ENCODE assay signal across 7 cellular contexts in genomic region chr1:56577859-56578663, GRCh38. TPM values are rescaled to one million over a fixed set of nuclear protein-coding genes. Genes with fewer than 3 reads are reported as not detected.
DNase-seq lines count a peak whose midpoint lies in the region; ATAC-seq, FAIRE-seq and TF ChIP-seq lines count a peak whose summit lies in the region.

No MANE protein-coding gene starts in this region.

- H3K79me1 ChIP-seq in H1 (ENCODE audit: low read depth, low read length) (no peaks in the 10 kb centered on the region), mesenchymal stem cell (replicated peaks; ENCODE audit: low read length, poor library complexity, severe bottlenecking) (peaks cover 3% of the 10 kb centered on the region)

- H3K4ac ChIP-seq in H1 (replicated peaks; ENCODE audit: insufficient read length, low read depth, low read length) (peak overlapping the region; percentile 32), mesenchymal stem cell (ENCODE audit: low read depth in 1 of 2, low read length in 2 of 2) (peak overlapping the region in 1 of 2 experiments; percentile 86)

- POLR2A ChIA-PET in RWPE1 (lab: Yijun Ruan, JAX; ENCODE audit: low non-redundant PET) (no interaction called here), H1 (lab: Charles Lee; ENCODE audit: partially characterized antibody) (interaction anchor here (0.7 to 4.4 kb wide), 15 partner anchors 9 to 399 kb away, joined by 3 to 30 read pairs (median 5); no protein-coding TSS in a partner anchor)

- TF ChIP-seq RAD21 in H1 (IDR thresholded peaks at IDR 0.05 in 1 of 2, conservative IDR thresholded peaks at IDR 0.05 in 1 of 2; ENCODE audit: low read depth in 2 of 2, low read length in 2 of 2) = no peak; a peak in 1 of 4 replicates

- H3K18ac ChIP-seq in H1 (ENCODE audit: extremely low read depth, low read length) = peak overlapping the region; percentile 26; the same call in 1 of the 2 replicates
- peak overlapping the region; percentile 80 for H3K18ac ChIP-seq in mesenchymal stem cell (ENCODE audit: low read depth in 1 of 2, low read length in 2 of 2)

- no peak overlapping the region for H3K23ac ChIP-seq in H1 (ENCODE audit: insufficient read length)
- peak overlapping the region in 1 of 2 experiments; percentile 36 for H3K23ac ChIP-seq in mesenchymal stem cell (ENCODE audit: low read length in 2 of 2)

- ATAC-seq in HG02571 (IDR thresholded peaks at IDR 0.05; ENCODE audit: unreplicated experiment) = no peak

- no peak for TF ChIP-seq CTCF in HL-60 (IDR thresholded peaks at IDR 0.05; ENCODE audit: insufficient read depth, low read length)
- no peak for TF ChIP-seq CTCF in RWPE1 (conservative IDR thresholded peaks at IDR 0.05; ENCODE audit: low read depth)
- no peak for TF ChIP-seq CTCF in H1 (IDR thresholded peaks at IDR 0.05; ENCODE audit: control extremely low read depth in 1 of 3, insufficient read depth in 1 of 3, low read depth in 1 of 3, low read length in 3 of 3)
- TF ChIP-seq CTCF in tibial nerve (IDR thresholded peaks at IDR 0.05) = no peak

- peaks cover 0 to 6% (median 0%) of the 10 kb centered on the region in 4 experiments; a peak in 1 of 8 replicates for H3K36me3 ChIP-seq in H1 (ENCODE audit: control insufficient read depth in 2 of 4, insufficient read depth in 4 of 4, low read length in 3 of 4)
- peaks cover 0 to 49% of the 10 kb centered on the region in 2 experiments for H3K36me3 ChIP-seq in mesenchymal stem cell (ENCODE audit: control insufficient read depth in 1 of 2, insufficient read depth in 2 of 2, low read depth in 1 of 2, low read length in 2 of 2)
- no peaks in the 10 kb centered on the region for H3K36me3 ChIP-seq in tibial nerve

- CTCF ChIA-PET in RWPE1 (lab: Yijun Ruan, JAX) = interaction anchor here (0.5 to 3.5 kb wide), 11 partner anchors 30 to 1300 kb away, joined by 3 to 33 read pairs (median 3); no protein-coding TSS in a partner anchor
- CTCF ChIA-PET in H1 (lab: Charles Lee; ENCODE audit: partially characterized antibody) = interaction anchor here (0.5 to 4.2 kb wide), 31 partner anchors 11 to 1293 kb away, joined by 3 to 31 read pairs (median 4); no protein-coding TSS in a partner anchor

- H2BK12ac ChIP-seq in H1 (ENCODE audit: low read depth, low read length) = peak overlapping the region; percentile 62; the same call in 1 of the 2 replicates
- H2BK12ac ChIP-seq in mesenchymal stem cell (ENCODE audit: low read length in 2 of 2) = peak overlapping the region; percentile 49 to 67

- WGBS in H1 (ENCODE audit: extremely low coverage in 1 of 2, insufficient coverage in 1 of 2, insufficient read length in 1 of 2, insufficient replicate concordance in 2 of 2, low coverage in 1 of 2, low lambda C conversion rate in 2 of 2, missing lambda C conversion rate in 1 of 2), 2 experiments = 2% methylated on average over 40 of the region's 40 CpGs; no CpG with 5 or more reads in 1 of the 2 experiments
- 2% methylated on average over 40 of the region's 40 CpGs for WGBS in mesenchymal stem cell
- 2% methylated on average over 28 to 31 of the region's 40 CpGs for WGBS in tibial nerve, 2 donors

- H3K9ac ChIP-seq in H1 (replicated peaks in 1 of 4; ENCODE audit: extremely low read depth in 1 of 4, low read depth in 3 of 4, low read length in 3 of 4) (peak overlapping the region; percentile 54 to 78 (median 74); a peak in 6 of 7 replicates), mesenchymal stem cell (ENCODE audit: low read length) (peak overlapping the region; percentile 97)

- H4K8ac ChIP-seq in H1 (ENCODE audit: extremely low read depth, insufficient read depth, low read length) (peak overlapping the region; percentile 68; the same call in 1 of the 2 replicates), mesenchymal stem cell (ENCODE audit: low read length) (peak overlapping the region; percentile 40)

- H3K79me2 ChIP-seq in H1 (ENCODE audit: control insufficient read depth in 1 of 2, insufficient read depth in 2 of 2, low read length in 2 of 2) = peaks cover 49 to 63% of the 10 kb centered on the region in 2 experiments

- no peak overlapping the region for H2AK5ac ChIP-seq in H1 (ENCODE audit: low read depth, low read length)
- no peak overlapping the region for H2AK5ac ChIP-seq in mesenchymal stem cell (ENCODE audit: low read length, severe bottlenecking)

- H3K23me2 ChIP-seq in H1 (ENCODE audit: low read depth, low read length) = peaks cover 6% of the 10 kb centered on the region

- H4K20me1 ChIP-seq in H1 (replicated peaks in 1 of 2; ENCODE audit: control insufficient read depth in 1 of 2, insufficient read depth in 2 of 2, low read length in 2 of 2) = peaks cover 6% of the 10 kb centered on the region in 2 experiments

- peak; percentile 72 for DNase-seq in ELR (ENCODE audit: low read depth)
- peak in 1 of 2 experiments; percentile 38 for DNase-seq in HL-60 (ENCODE audit: low read depth in 1 of 2, low spot score in 1 of 2)
- peak; percentile 48 for DNase-seq in RWPE1 (ENCODE audit: low spot score)
- no peak for DNase-seq in H1 (ENCODE audit: low read depth in 1 of 2, low spot score in 2 of 2)
- peak; percentile 69 for DNase-seq in mesenchymal stem cell
- DNase-seq in tibial nerve (ENCODE audit: low spot score in 2 of 2) = peak in 1 of 2 donors; percentile 29

- H3K4me2 ChIP-seq in H1 (ENCODE audit: insufficient read depth in 1 of 2, low read depth in 2 of 2, low read length in 2 of 2) (peak overlapping the region; percentile 77), mesenchymal stem cell (ENCODE audit: low read length, poor library complexity, severe bottlenecking) (peak overlapping the region; percentile 91)

- H4K5ac ChIP-seq in H1 (ENCODE audit: insufficient read length, low read depth, low read length) = peak overlapping the region; percentile 3

- TF ChIP-seq EP300 in H1 (IDR thresholded peaks at IDR 0.05; ENCODE audit: borderline replicate concordance in 1 of 2, low read depth in 2 of 2, low read length in 2 of 2) (no peak), tibial nerve (IDR thresholded peaks at IDR 0.05) (peak in 1 of 2 donors; percentile 55)

- H3K27me3 ChIP-seq in HL-60 (ENCODE audit: insufficient read depth, poor library complexity, severe bottlenecking) (peaks cover 17% of the 10 kb centered on the region), H1 (replicated peaks in 1 of 4; ENCODE audit: control insufficient read depth in 3 of 4, extremely low read depth in 1 of 4, insufficient read depth in 3 of 4, low read length in 3 of 4) (no peaks in the 10 kb centered on the region), mesenchymal stem cell (ENCODE audit: control insufficient read depth in 1 of 2, insufficient read depth in 1 of 2, low read length in 2 of 2) (no peaks in the 10 kb centered on the region), tibial nerve (no peaks in the 10 kb centered on the region)

- peak overlapping the region; percentile 49 for H3K4me3 ChIP-seq in HL-60 (replicated peaks; ENCODE audit: insufficient read depth, low read length)
- H3K4me3 ChIP-seq in H1 (ENCODE audit: extremely low read depth in 1 of 4, insufficient read depth in 2 of 4, low read depth in 3 of 4, low read length in 4 of 4) = peak overlapping the region; percentile 79 to 98 (median 93)
- peak overlapping the region; percentile 87 to 95 for H3K4me3 ChIP-seq in mesenchymal stem cell (ENCODE audit: insufficient read depth in 1 of 2, low read depth in 1 of 2, low read length in 2 of 2)
- peak overlapping the region; percentile 82 to 94 (median 89) for H3K4me3 ChIP-seq in tibial nerve

- H3K27ac ChIP-seq in HL-60 (replicated peaks) (no peak overlapping the region), RWPE1 (peak overlapping the region; percentile 87), H1 (ENCODE audit: low read depth, low read length) (no peak overlapping the region), mesenchymal stem cell (ENCODE audit: low read length, poor library complexity, severe bottlenecking) (peak overlapping the region; percentile 58), tibial nerve (peak overlapping the region; percentile 93 to 98 (median 95))

- H3K14ac ChIP-seq in H1 (ENCODE audit: insufficient read length) (no peak overlapping the region), mesenchymal stem cell (ENCODE audit: low read length in 2 of 2) (peak overlapping the region in 1 of 2 experiments; percentile 23)

- no peaks in the 10 kb centered on the region for H3K9me3 ChIP-seq in H1 (ENCODE audit: insufficient read depth in 2 of 2, low read depth in 1 of 2, low read length in 1 of 2)
- H3K9me3 ChIP-seq in mesenchymal stem cell (ENCODE audit: control insufficient read depth, low read length) = no peaks in the 10 kb centered on the region
- H3K9me3 ChIP-seq in tibial nerve = no peaks in the 10 kb centered on the region

- TF ChIP-seq POLR2A in H1 (IDR thresholded peaks at IDR 0.05; ENCODE audit: control extremely low read depth in 1 of 2, low read depth in 2 of 2, low read length in 2 of 2) (no peak), tibial nerve (IDR thresholded peaks at IDR 0.05) (no peak)

- H4K91ac ChIP-seq in H1 (replicated peaks; ENCODE audit: insufficient read length, low read length) (peak overlapping the region; percentile 35), mesenchymal stem cell (ENCODE audit: low read length) (peak overlapping the region; percentile 32)

- H2BK5ac ChIP-seq in H1 (ENCODE audit: low read depth, low read length) (no peak overlapping the region; the same call in 1 of the 2 replicates), mesenchymal stem cell (ENCODE audit: low read depth, low read length, poor library complexity, severe bottlenecking) (no peak overlapping the region)

- H3K4me1 ChIP-seq in H1 (replicated peaks in 1 of 4; ENCODE audit: control insufficient read depth in 3 of 4, insufficient read depth in 4 of 4, low read length in 3 of 4) = peaks cover 5 to 15% (median 11%) of the 10 kb centered on the region in 4 experiments; a peak in 6 of 7 replicates
- peaks cover 5% of the 10 kb centered on the region for H3K4me1 ChIP-seq in mesenchymal stem cell (ENCODE audit: control insufficient read depth, insufficient read depth, low read depth, low read length)
- peaks cover 0 to 53% (median 7%) of the 10 kb centered on the region in 4 donors for H3K4me1 ChIP-seq in tibial nerve

- H2BK15ac ChIP-seq in H1 (ENCODE audit: low read length) = 0 out of 2 replicates have a peak overlapping the region, but pooled peaks have one; percentile 19
- H2BK15ac ChIP-seq in mesenchymal stem cell (ENCODE audit: low read depth, poor library complexity, severe bottlenecking) = peak overlapping the region; percentile 78

- FAIRE-seq in H1 (lab: Jason Lieb, UNC) = no peak

- H3K56ac ChIP-seq in H1 (replicated peaks; ENCODE audit: insufficient read length, low read depth, low read length) = peak overlapping the region; percentile 81

- H2BK20ac ChIP-seq in H1 (ENCODE audit: low read length) = 0 out of 2 replicates have a peak overlapping the region, but pooled peaks have one; percentile 2

- H2AFZ ChIP-seq in H1 (ENCODE audit: low read length) (no peak overlapping the region), mesenchymal stem cell (ENCODE audit: low read depth, low read length) (peak overlapping the region; percentile 74)

- peak overlapping the region; percentile 47 for H2BK120ac ChIP-seq in H1 (replicated peaks; ENCODE audit: low read depth, low read length)
- peak overlapping the region; percentile 12 for H2BK120ac ChIP-seq in mesenchymal stem cell (ENCODE audit: low read depth, low read length)

RNA-seq across cellular contexts. Expression of gene PLPP3, which starts 1.3 kb away (rescaled TPM):
- total RNA-seq in H1 (2021; fragmentation: NEBNext Ultra II Directional; extraction: Animal tissue kit (Norgen Biotek cat#: 25700)) = 30.6 and 33.2 TPM in 2 replicates
- polyA plus RNA-seq in H1 (2011; rRNA removed) = 40.4 and 42.0 TPM in 2 replicates
- 38.1 TPM for polyA plus RNA-seq in H1 (2011; cell fraction: cytosol; rRNA removed)
- 53.1 TPM for polyA plus RNA-seq in H1 (2011; cell fraction: nucleus; rRNA removed)
- 25.9 to 27.9 TPM (median 26.2 TPM) in 4 replicates for polyA plus RNA-seq in H1 (2012, experiment 1 of 2)
- 7.0 TPM for polyA plus RNA-seq in H1 (2012, experiment 2 of 2)
- polyA plus RNA-seq in H1 (2013, experiment 1 of 2) = 66.2 TPM
- 62.3 TPM for polyA plus RNA-seq in H1 (2013, experiment 2 of 2)
- polyA minus RNA-seq in H1 (2011; rRNA and poly(A)+ RNA removed) = 55.8 and 62.3 TPM in 2 replicates
- 33.3 TPM for polyA minus RNA-seq in H1 (2011; cell fraction: cytosol; rRNA and poly(A)+ RNA removed)
- 80.3 TPM for polyA minus RNA-seq in H1 (2011; cell fraction: nucleus; rRNA and poly(A)+ RNA removed)
- polyA plus RNA-seq in mesenchymal stem cell (2013, experiment 1 of 2) = 72.2 TPM
- 74.4 TPM for polyA plus RNA-seq in mesenchymal stem cell (2013, experiment 2 of 2)
- 100 to 1,000 TPM; 139 to 307 (median 267) TPM for total RNA-seq in tibial nerve

Comparison
In these comparisons a context has a peak if more than half of its experiments do, and no peak if none do; other contexts are left out.
1. DNase-seq: peak in ELR (single experiment), RWPE1 (single experiment) and mesenchymal stem cell (single experiment); none in H1 (0 of 2).
2. H3K27ac ChIP-seq: peak in RWPE1 (single experiment), mesenchymal stem cell (single experiment) and tibial nerve (4 of 4); none in HL-60 (single experiment) and H1 (single experiment).
3. Peak in every context shown above with its lines, with median percentiles within 50 percentile points of each other: H3K4me3 ChIP-seq.